ENCODE assay signal across 2 cellular contexts in the genomic region with DNA sequence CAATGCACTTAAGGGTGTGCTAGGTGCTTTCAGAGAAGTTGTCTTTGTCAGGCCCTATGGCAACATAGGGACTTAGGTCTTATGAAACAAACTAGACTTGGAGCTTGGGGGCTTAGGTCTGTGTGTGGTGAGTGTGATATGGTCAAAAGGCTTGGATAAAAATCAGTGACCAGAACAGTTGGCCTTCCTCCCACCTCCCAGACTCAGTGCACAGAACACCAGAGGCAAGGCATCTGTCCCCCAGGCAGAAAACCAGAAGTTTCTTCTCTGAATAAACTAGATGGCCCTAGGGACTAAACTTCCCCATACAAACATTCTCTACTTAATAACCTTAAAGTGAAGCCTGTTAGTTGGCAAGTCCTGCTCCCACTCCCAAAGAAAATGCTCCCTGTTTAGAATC.
TF ChIP-seq lines count a peak whose summit lies in the region.

No MANE protein-coding gene starts in this region.

TF ChIP-seq in SK-N-SH, 30 proteins besides CTCF, POLR2A, EP300 and RAD21 (continued from another document):
- TF ChIP-seq, protein P1, sequence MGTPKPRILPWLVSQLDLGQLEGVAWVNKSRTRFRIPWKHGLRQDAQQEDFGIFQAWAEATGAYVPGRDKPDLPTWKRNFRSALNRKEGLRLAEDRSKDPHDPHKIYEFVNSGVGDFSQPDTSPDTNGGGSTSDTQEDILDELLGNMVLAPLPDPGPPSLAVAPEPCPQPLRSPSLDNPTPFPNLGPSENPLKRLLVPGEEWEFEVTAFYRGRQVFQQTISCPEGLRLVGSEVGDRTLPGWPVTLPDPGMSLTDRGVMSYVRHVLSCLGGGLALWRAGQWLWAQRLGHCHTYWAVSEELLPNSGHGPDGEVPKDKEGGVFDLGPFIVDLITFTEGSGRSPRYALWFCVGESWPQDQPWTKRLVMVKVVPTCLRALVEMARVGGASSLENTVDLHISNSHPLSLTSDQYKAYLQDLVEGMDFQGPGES (IDR thresholded peaks at IDR 0.05; ENCODE audit: low read depth, low read length), result no peak
- no peak for TF ChIP-seq RFX5 (IDR thresholded peaks at IDR 0.05; ENCODE audit: low read length)
- TF ChIP-seq, protein P2, sequence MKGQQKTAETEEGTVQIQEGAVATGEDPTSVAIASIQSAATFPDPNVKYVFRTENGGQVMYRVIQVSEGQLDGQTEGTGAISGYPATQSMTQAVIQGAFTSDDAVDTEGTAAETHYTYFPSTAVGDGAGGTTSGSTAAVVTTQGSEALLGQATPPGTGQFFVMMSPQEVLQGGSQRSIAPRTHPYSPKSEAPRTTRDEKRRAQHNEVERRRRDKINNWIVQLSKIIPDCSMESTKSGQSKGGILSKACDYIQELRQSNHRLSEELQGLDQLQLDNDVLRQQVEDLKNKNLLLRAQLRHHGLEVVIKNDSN (IDR thresholded peaks at IDR 0.05; ENCODE audit: borderline replicate concordance, low read depth), result no peak
- peak; percentile 42; the same call in 1 of the 2 replicates for TF ChIP-seq GATA2 (CRISPR knock-in tag; IDR thresholded peaks at IDR 0.05)
- no peak for TF ChIP-seq POLR2AphosphoS5 (IDR thresholded peaks at IDR 0.05; ENCODE audit: low read depth, low read length)
- no peak for TF ChIP-seq MEF2A (IDR thresholded peaks at IDR 0.05; ENCODE audit: borderline replicate concordance, low read depth)

TF ChIP-seq in GM12878, 131 proteins besides CTCF, POLR2A, EP300 and RAD21 (continued from another document):
- TF ChIP-seq, protein P3, sequence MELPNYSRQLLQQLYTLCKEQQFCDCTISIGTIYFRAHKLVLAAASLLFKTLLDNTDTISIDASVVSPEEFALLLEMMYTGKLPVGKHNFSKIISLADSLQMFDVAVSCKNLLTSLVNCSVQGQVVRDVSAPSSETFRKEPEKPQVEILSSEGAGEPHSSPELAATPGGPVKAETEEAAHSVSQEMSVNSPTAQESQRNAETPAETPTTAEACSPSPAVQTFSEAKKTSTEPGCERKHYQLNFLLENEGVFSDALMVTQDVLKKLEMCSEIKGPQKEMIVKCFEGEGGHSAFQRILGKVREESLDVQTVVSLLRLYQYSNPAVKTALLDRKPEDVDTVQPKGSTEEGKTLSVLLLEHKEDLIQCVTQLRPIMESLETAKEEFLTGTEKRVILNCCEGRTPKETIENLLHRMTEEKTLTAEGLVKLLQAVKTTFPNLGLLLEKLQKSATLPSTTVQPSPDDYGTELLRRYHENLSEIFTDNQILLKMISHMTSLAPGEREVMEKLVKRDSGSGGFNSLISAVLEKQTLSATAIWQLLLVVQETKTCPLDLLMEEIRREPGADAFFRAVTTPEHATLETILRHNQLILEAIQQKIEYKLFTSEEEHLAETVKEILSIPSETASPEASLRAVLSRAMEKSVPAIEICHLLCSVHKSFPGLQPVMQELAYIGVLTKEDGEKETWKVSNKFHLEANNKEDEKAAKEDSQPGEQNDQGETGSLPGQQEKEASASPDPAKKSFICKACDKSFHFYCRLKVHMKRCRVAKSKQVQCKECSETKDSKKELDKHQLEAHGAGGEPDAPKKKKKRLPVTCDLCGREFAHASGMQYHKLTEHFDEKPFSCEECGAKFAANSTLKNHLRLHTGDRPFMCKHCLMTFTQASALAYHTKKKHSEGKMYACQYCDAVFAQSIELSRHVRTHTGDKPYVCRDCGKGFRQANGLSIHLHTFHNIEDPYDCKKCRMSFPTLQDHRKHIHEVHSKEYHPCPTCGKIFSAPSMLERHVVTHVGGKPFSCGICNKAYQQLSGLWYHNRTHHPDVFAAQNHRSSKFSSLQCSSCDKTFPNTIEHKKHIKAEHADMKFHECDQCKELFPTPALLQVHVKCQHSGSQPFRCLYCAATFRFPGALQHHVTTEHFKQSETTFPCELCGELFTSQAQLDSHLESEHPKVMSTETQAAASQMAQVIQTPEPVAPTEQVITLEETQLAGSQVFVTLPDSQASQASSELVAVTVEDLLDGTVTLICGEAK (IDR thresholded peaks at IDR 0.05; ENCODE audit: borderline replicate concordance), result no peak
- TF ChIP-seq TCF3 (IDR thresholded peaks at IDR 0.05; ENCODE audit: borderline replicate concordance, insufficient read depth, low read depth, low read length), result no peak
- TF ChIP-seq, protein P4, sequence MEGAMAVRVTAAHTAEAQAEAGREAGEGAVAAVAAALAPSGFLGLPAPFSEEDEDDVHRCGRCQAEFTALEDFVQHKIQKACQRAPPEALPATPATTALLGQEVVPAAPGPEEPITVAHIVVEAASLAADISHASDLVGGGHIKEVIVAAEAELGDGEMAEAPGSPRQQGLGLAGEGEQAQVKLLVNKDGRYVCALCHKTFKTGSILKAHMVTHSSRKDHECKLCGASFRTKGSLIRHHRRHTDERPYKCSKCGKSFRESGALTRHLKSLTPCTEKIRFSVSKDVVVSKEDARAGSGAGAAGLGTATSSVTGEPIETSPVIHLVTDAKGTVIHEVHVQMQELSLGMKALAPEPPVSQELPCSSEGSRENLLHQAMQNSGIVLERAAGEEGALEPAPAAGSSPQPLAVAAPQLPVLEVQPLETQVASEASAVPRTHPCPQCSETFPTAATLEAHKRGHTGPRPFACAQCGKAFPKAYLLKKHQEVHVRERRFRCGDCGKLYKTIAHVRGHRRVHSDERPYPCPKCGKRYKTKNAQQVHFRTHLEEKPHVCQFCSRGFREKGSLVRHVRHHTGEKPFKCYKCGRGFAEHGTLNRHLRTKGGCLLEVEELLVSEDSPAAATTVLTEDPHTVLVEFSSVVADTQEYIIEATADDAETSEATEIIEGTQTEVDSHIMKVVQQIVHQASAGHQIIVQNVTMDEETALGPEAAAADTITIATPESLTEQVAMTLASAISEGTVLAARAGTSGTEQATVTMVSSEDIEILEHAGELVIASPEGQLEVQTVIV (IDR thresholded peaks at IDR 0.05; ENCODE audit: borderline replicate concordance, partially characterized antibody), result no peak
- TF ChIP-seq BCL11A (IDR thresholded peaks at IDR 0.05; ENCODE audit: low read depth, low read length), result no peak
- TF ChIP-seq KDM1A (IDR thresholded peaks at IDR 0.05; ENCODE audit: borderline replicate concordance), result no peak
- no peak for TF ChIP-seq CREM (IDR thresholded peaks at IDR 0.05; ENCODE audit: low read depth)
- TF ChIP-seq, protein P1 (IDR thresholded peaks at IDR 0.05), result no peak
